16 cellular contexts compared by ENCODE assay signal in genomic region chr17:37702605-37703004, GRCh38. TPM values are rescaled to one million over a fixed set of nuclear protein-coding genes. Genes with fewer than 3 reads are reported as not detected.
A peak's percentile ranks its signal among the peaks of the same experiment; 100 is the strongest.
DNase-seq lines count a peak whose midpoint lies in the region; ATAC-seq and TF ChIP-seq lines count a peak whose summit lies in the region.
"Had no signal": no experiment of that assay in that cellular context is flagged by ENCODE, and none has a peak within 500 bp of the region (broad histone marks: within the 10 kb centered on the region; RNA-seq: fewer than 3 reads in every experiment).

No MANE protein-coding gene starts in this region.

- H3K9ac ChIP-seq in SK-N-SH, result no peak overlapping the region

- intact Hi-C loops in upper lobe of right lung (cut with DNase I), result no loop called here
- intact Hi-C loops in activated CD8-positive, alpha-beta T cell treated with anti-CD3 and anti-CD28 coated beads for 36 hours (cut with micrococcal nuclease), result loop anchor here (2.0 kb wide), 1 partner anchor 88 kb away; no protein-coding TSS in a partner anchor

- ATAC-seq in SK-N-SH treated with all-trans-retinoic acid at 6 μM for 48 hours (no peak), upper lobe of right lung (peak; percentile 48), GM18498 (IDR thresholded peaks at IDR 0.05; ENCODE audit: unreplicated experiment) (no peak)
- no peak for ATAC-seq in activated CD8-positive, alpha-beta T cell treated with anti-CD3 and anti-CD28 coated beads for 36 hours
- ATAC-seq: GM23338 had no signal

- no peaks in the 10 kb centered on the region for H4K20me1 ChIP-seq in SK-N-SH (ENCODE audit: insufficient read depth)

- H2AFZ ChIP-seq in SK-N-SH (ENCODE audit: low read depth), result peak overlapping the region; percentile 22; the same call in 1 of the 2 replicates

- no peak overlapping the region for H3K4me3 Mint-ChIP-seq in activated CD8-positive, alpha-beta T cell treated with anti-CD3 and anti-CD28 coated beads for 36 hours
- H3K4me3 Mint-ChIP-seq: dendritic cell treated with granulocyte-macrophage colony-stimulating factor and Interleukin-4, amounts not matched to agents 40 ng/mL and 50 ng/mL, for 4 days; GM23338 had no signal

- TF ChIP-seq CTCF in SK-N-SH (IDR thresholded peaks at IDR 0.05), result no peak
- TF ChIP-seq CTCF in upper lobe of right lung (IDR thresholded peaks at IDR 0.05), result no peak
- TF ChIP-seq CTCF in activated CD8-positive, alpha-beta T cell treated with anti-CD3 and anti-CD28 coated beads for 36 hours (IDR thresholded peaks at IDR 0.05), result no peak

- no peaks in the 10 kb centered on the region for H3K27me3 ChIP-seq in SK-N-SH (ENCODE audit: insufficient read depth)
- peaks cover 5% of the 10 kb centered on the region for H3K27me3 ChIP-seq in upper lobe of right lung
- H3K27me3 ChIP-seq: SJCRH30 had no signal

- H3K4me3 ChIP-seq in SK-N-SH (ENCODE audit: low read depth in 2 of 2, low read length in 1 of 2) (no peak overlapping the region), upper lobe of right lung (no peak overlapping the region)
- H3K4me3 ChIP-seq: GM23338, SJCRH30 had no signal

- no peak for TF ChIP-seq EP300 in SK-N-SH (IDR thresholded peaks at IDR 0.05; ENCODE audit: borderline replicate concordance in 1 of 2, low read depth in 1 of 2, low read length in 1 of 2)

- no peaks in the 10 kb centered on the region for H3K36me3 Mint-ChIP-seq in activated CD8-positive, alpha-beta T cell treated with anti-CD3 and anti-CD28 coated beads for 36 hours (ENCODE audit: low read depth)

- H3K4me1 ChIP-seq in SK-N-SH (ENCODE audit: control insufficient read depth in 1 of 2, insufficient read depth in 2 of 2, low read depth in 1 of 2, low read length in 1 of 2), result no peaks in the 10 kb centered on the region; a peak in 1 of 4 replicates
- H3K4me1 ChIP-seq in upper lobe of right lung, result no peaks in the 10 kb centered on the region
- H3K4me1 ChIP-seq: SJCRH30 had no signal

- H3K27me3 Mint-ChIP-seq in activated CD8-positive, alpha-beta T cell treated with anti-CD3 and anti-CD28 coated beads for 36 hours, result peaks cover 15% of the 10 kb centered on the region

- no peak overlapping the region for H3K4me2 ChIP-seq in SK-N-SH
- H3K4me2 ChIP-seq: GM23338 had no signal

- H3K36me3 ChIP-seq in SK-N-SH (replicated peaks in 1 of 2; ENCODE audit: control insufficient read depth in 1 of 2, insufficient read depth in 2 of 2, low read length in 1 of 2) (no peaks in the 10 kb centered on the region), upper lobe of right lung (no peaks in the 10 kb centered on the region)
- H3K36me3 ChIP-seq: SJCRH30 had no signal

- no peak for TF ChIP-seq RAD21 in SK-N-SH (IDR thresholded peaks at IDR 0.05; ENCODE audit: low read length)

- H3K79me2 ChIP-seq in SK-N-SH (ENCODE audit: insufficient read depth), result no peaks in the 10 kb centered on the region

- no peaks in the 10 kb centered on the region for H3K9me3 Mint-ChIP-seq in activated CD8-positive, alpha-beta T cell treated with anti-CD3 and anti-CD28 coated beads for 36 hours
- H3K9me3 Mint-ChIP-seq: dendritic cell treated with granulocyte-macrophage colony-stimulating factor and Interleukin-4, amounts not matched to agents 40 ng/mL and 50 ng/mL, for 4 days; GM23338 had no signal

- no peak overlapping the region for H3K27ac Mint-ChIP-seq in activated CD8-positive, alpha-beta T cell treated with anti-CD3 and anti-CD28 coated beads for 36 hours
- H3K27ac Mint-ChIP-seq: dendritic cell treated with granulocyte-macrophage colony-stimulating factor and Interleukin-4, amounts not matched to agents 40 ng/mL and 50 ng/mL, for 4 days; GM23338 had no signal

- POLR2A ChIA-PET in SK-N-SH (lab: Yijun Ruan, JAX), result no interaction called here
- POLR2A ChIA-PET in activated CD8-positive, alpha-beta T cell treated with anti-CD3 and anti-CD28 coated beads for 36 hours (lab: Charles Lee), result no interaction called here

- H3K27ac ChIP-seq in SK-N-SH (ENCODE audit: low read depth in 2 of 2, low read length in 1 of 2), result no peak overlapping the region
- no peak overlapping the region for H3K27ac ChIP-seq in upper lobe of right lung
- H3K27ac ChIP-seq: 22Rv1, SJCRH30 had no signal

- CTCF ChIA-PET in SK-N-SH (lab: Yijun Ruan, JAX), result interaction anchor here (1.3 kb wide), 1 partner anchor 10 kb away, joined by 3 read pairs; no protein-coding TSS in a partner anchor
- CTCF ChIA-PET in activated CD8-positive, alpha-beta T cell treated with anti-CD3 and anti-CD28 coated beads for 36 hours (lab: Charles Lee), result interaction anchor here (0.6 to 4.8 kb wide), 8 partner anchors 13 to 1074 kb away, joined by 3 to 40 read pairs (median 4); no protein-coding TSS in a partner anchor

- H3K9me2 ChIP-seq in SK-N-SH, result no peaks in the 10 kb centered on the region

- peaks cover 26% of the 10 kb centered on the region for H3K4me1 Mint-ChIP-seq in activated CD8-positive, alpha-beta T cell treated with anti-CD3 and anti-CD28 coated beads for 36 hours (ENCODE audit: low read depth)
- H3K4me1 Mint-ChIP-seq: GM23338 had no signal

- H3K9me3 ChIP-seq in SK-N-SH (no peaks in the 10 kb centered on the region), upper lobe of right lung (no peaks in the 10 kb centered on the region)
- H3K9me3 ChIP-seq: SJCRH30 had no signal

- DNase-seq in SK-N-SH (no peak), amniotic stem cell (lab: John Stamatoyannopoulos, UW) (peak; percentile 54), glomerular visceral epithelial cell (ENCODE audit: extremely low spot score) (peak; percentile 68), upper lobe of right lung (no peak), cerebellum (ENCODE audit: low spot score) (no peak)
- DNase-seq in activated CD8-positive, alpha-beta T cell treated with anti-CD3 and anti-CD28 coated beads for 36 hours, result no peak
- DNase-seq: activated CD4-positive, CD25-positive, alpha-beta regulatory T cell treated with anti-CD3 and anti-CD28 coated beads, Interleukin-2, amount 50 U/mL, for 72 hours; GF-D8; SJCRH30 had no signal

- no peaks in the 10 kb centered on the region for H3F3A ChIP-seq in SK-N-SH (replicated peaks; ENCODE audit: insufficient read depth)

TF ChIP-seq in SK-N-SH, 30 proteins besides CTCF, POLR2A, EP300 and RAD21 (continues in another document):
- no peak for TF ChIP-seq MAX (IDR thresholded peaks at IDR 0.05; ENCODE audit: low read depth)
- no peak for TF ChIP-seq TEAD4 (IDR thresholded peaks at IDR 0.05; ENCODE audit: borderline replicate concordance, insufficient read depth)
- no peak for TF ChIP-seq PBX3 (IDR thresholded peaks at IDR 0.05)
- TF ChIP-seq FOSL2 (IDR thresholded peaks at IDR 0.05; ENCODE audit: borderline replicate concordance, low read depth), result no peak
- no peak for TF ChIP-seq CHD2 (IDR thresholded peaks at IDR 0.05; ENCODE audit: low read length, partially characterized antibody)
- no peak for TF ChIP-seq TAF1 (IDR thresholded peaks at IDR 0.05; ENCODE audit: borderline replicate concordance, low read depth, low read length)
- TF ChIP-seq YY1 (IDR thresholded peaks at IDR 0.05; ENCODE audit: low read depth), result no peak
- TF ChIP-seq MXI1 (IDR thresholded peaks at IDR 0.05; ENCODE audit: low read depth, low read length), result no peak

TF ChIP-seq in SK-N-SH treated with all-trans-retinoic acid at 6 μM for 48 hours, 23 proteins besides CTCF, POLR2A, EP300 and RAD21:
- TF ChIP-seq ESRRG (CRISPR knock-in tag; IDR thresholded peaks at IDR 0.05), result no peak
TF ChIP-seq in SK-N-SH treated with all-trans-retinoic acid at 6 μM for 48 hours: peak in this region for 0.

RNA-seq across cellular contexts. Expression of gene HNF1B, which starts 42.3 kb away (rescaled TPM):
- polyA plus RNA-seq in SK-N-SH (2012; rRNA removed), result not detected in 2 replicates
- not detected in 2 replicates for polyA plus RNA-seq in SK-N-SH (2012; cell fraction: cytosol; rRNA removed)
- polyA plus RNA-seq in SK-N-SH (2012; cell fraction: nucleus; rRNA removed), result not detected in 2 replicates
- total RNA-seq in upper lobe of right lung (19.8 TPM), cerebellum (not detected)
- under 1 TPM; 0.59 to 0.60 TPM for total RNA-seq in activated CD8-positive, alpha-beta T cell treated with anti-CD3 and anti-CD28 coated beads for 36 hours
- total RNA-seq: LHCN-M2, myocyte, SJCRH30 had no signal

RNA-seq across cellular contexts. Expression of gene DDX52, which starts 59.4 kb away (rescaled TPM):
- polyA plus RNA-seq in SK-N-SH (2012; rRNA removed), result 7.3 and 9.5 TPM in 2 replicates
- polyA plus RNA-seq in SK-N-SH (2012; cell fraction: cytosol; rRNA removed), result 7.8 and 9.5 TPM in 2 replicates
- polyA plus RNA-seq in SK-N-SH (2012; cell fraction: nucleus; rRNA removed), result 8.8 and 20.1 TPM in 2 replicates
- total RNA-seq in upper lobe of right lung, result 20.9 TPM
- total RNA-seq in activated CD8-positive, alpha-beta T cell treated with anti-CD3 and anti-CD28 coated beads for 36 hours, result 10 to 100 TPM; 33.1 to 34.5 TPM
- 41.9 TPM for total RNA-seq in cerebellum

Comparison
In these comparisons a context has a peak if more than half of its experiments do, and no peak if none do; other contexts are left out.
1. DNase-seq: peak in amniotic stem cell (single experiment) and glomerular visceral epithelial cell (single experiment); none in SK-N-SH (single experiment), upper lobe of right lung (single experiment), activated CD8-positive, alpha-beta T cell treated with anti-CD3 and anti-CD28 coated beads for 36 hours (single experiment) and cerebellum (single experiment).
2. RNA of gene HNF1B, which starts 42.3 kb away (total RNA-seq): 19.8 TPM in upper lobe of right lung (single experiment); 0.59 to 0.60 TPM in activated CD8-positive, alpha-beta T cell treated with anti-CD3 and anti-CD28 coated beads for 36 hours and not detected in cerebellum (single experiment); every median in the first group is over 10 times any median in the second.